ENCODE assay signal across 14 cellular contexts in genomic region chr7:25775999-25776736, GRCh38.
"Had no signal": no experiment of that assay in that cellular context is flagged by ENCODE, and none has a peak within 500 bp of the region (broad histone marks: within the 10 kb centered on the region; RNA-seq: fewer than 3 reads in every experiment).

No MANE protein-coding gene starts in this region.

- H3K4me1 Mint-ChIP-seq: activated naive CD8-positive, alpha-beta T cell treated with anti-CD3 and anti-CD28 coated beads, Interleukin-2, amount 10 ng/mL, durations not matched to agents 7 days and 5 days; immature natural killer cell; T-cell had no signal

- H3K4me3 Mint-ChIP-seq: activated CD8-positive, alpha-beta T cell treated with anti-CD3 and anti-CD28 coated beads, Interleukin-2, amount 10 ng/mL, durations not matched to agents 7 days and 5 days; activated naive CD8-positive, alpha-beta T cell treated with anti-CD3 and anti-CD28 coated beads, Interleukin-2, amount 10 ng/mL, durations not matched to agents 7 days and 5 days; immature natural killer cell; naive thymus-derived CD8-positive, alpha-beta T cell; T-cell had no signal

- H3K9me3 ChIP-seq: mucosa of descending colon, stomach, tibial nerve had no signal

- ATAC-seq: activated CD8-positive, alpha-beta T cell treated with anti-CD3 and anti-CD28 coated beads, Interleukin-2, amount 10 ng/mL, durations not matched to agents 7 days and 5 days; left colon; mucosa of descending colon; naive thymus-derived CD8-positive, alpha-beta T cell; T-cell had no signal

- DNase-seq: activated CD4-positive, alpha-beta T cell treated with anti-CD3 and anti-CD28 coated beads for 48 hours; activated CD8-positive, alpha-beta memory T cell treated with anti-CD3 and anti-CD28 coated beads, Interleukin-2, amount 50 U/mL, for 48 hours; activated CD8-positive, alpha-beta T cell treated with anti-CD3 and anti-CD28 coated beads, Interleukin-2, amount 10 ng/mL, durations not matched to agents 7 days and 5 days; activated naive CD8-positive, alpha-beta T cell treated with anti-CD3 and anti-CD28 coated beads, Interleukin-2, amount 10 ng/mL, durations not matched to agents 7 days and 5 days; anterior cingulate cortex; immature natural killer cell; left colon; mucosa of descending colon; naive thymus-derived CD8-positive, alpha-beta T cell; small intestine; stomach; T-cell; T1000 had no signal

- H3K9me3 Mint-ChIP-seq: activated naive CD8-positive, alpha-beta T cell treated with anti-CD3 and anti-CD28 coated beads, Interleukin-2, amount 10 ng/mL, durations not matched to agents 7 days and 5 days; immature natural killer cell; T-cell had no signal

- H3K4me3 ChIP-seq: mucosa of descending colon, stomach, tibial nerve had no signal

- H3K36me3 ChIP-seq: stomach, tibial nerve had no signal

- H3K36me3 Mint-ChIP-seq: activated naive CD8-positive, alpha-beta T cell treated with anti-CD3 and anti-CD28 coated beads, Interleukin-2, amount 10 ng/mL, durations not matched to agents 7 days and 5 days; immature natural killer cell; T-cell had no signal

- H3K27ac Mint-ChIP-seq: activated CD8-positive, alpha-beta T cell treated with anti-CD3 and anti-CD28 coated beads, Interleukin-2, amount 10 ng/mL, durations not matched to agents 7 days and 5 days; activated naive CD8-positive, alpha-beta T cell treated with anti-CD3 and anti-CD28 coated beads, Interleukin-2, amount 10 ng/mL, durations not matched to agents 7 days and 5 days; immature natural killer cell; T-cell had no signal

- H3K27me3 ChIP-seq: stomach, tibial nerve had no signal
